Comparison of ENCODE assay signal across 1 cellular context in the genomic region with DNA sequence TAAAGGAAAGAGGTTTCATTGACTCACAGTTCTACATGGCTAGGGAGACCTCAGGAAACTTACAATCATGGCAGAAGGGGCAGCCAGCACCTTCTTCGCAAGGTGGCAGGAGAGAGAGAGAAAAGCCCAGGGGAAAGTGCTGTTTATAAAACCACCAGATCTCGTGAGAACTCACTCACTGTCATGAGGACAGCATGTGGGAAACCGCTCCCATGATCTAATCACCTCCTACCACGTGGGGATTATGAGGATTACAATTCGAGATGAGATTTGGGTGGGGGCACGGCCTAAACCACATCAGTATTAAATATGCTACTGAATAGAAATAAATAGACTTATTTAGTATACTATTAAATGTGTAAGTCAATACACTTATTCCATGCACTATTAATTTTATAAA.
A peak's percentile ranks its signal among the peaks of the same experiment; 100 is the strongest.
TF ChIP-seq lines count a peak whose summit lies in the region.

No MANE protein-coding gene starts in this region.

TF ChIP-seq in K562, 482 proteins besides CTCF, POLR2A, EP300 and RAD21 (continued from another document):
- TF ChIP-seq, protein P1, sequence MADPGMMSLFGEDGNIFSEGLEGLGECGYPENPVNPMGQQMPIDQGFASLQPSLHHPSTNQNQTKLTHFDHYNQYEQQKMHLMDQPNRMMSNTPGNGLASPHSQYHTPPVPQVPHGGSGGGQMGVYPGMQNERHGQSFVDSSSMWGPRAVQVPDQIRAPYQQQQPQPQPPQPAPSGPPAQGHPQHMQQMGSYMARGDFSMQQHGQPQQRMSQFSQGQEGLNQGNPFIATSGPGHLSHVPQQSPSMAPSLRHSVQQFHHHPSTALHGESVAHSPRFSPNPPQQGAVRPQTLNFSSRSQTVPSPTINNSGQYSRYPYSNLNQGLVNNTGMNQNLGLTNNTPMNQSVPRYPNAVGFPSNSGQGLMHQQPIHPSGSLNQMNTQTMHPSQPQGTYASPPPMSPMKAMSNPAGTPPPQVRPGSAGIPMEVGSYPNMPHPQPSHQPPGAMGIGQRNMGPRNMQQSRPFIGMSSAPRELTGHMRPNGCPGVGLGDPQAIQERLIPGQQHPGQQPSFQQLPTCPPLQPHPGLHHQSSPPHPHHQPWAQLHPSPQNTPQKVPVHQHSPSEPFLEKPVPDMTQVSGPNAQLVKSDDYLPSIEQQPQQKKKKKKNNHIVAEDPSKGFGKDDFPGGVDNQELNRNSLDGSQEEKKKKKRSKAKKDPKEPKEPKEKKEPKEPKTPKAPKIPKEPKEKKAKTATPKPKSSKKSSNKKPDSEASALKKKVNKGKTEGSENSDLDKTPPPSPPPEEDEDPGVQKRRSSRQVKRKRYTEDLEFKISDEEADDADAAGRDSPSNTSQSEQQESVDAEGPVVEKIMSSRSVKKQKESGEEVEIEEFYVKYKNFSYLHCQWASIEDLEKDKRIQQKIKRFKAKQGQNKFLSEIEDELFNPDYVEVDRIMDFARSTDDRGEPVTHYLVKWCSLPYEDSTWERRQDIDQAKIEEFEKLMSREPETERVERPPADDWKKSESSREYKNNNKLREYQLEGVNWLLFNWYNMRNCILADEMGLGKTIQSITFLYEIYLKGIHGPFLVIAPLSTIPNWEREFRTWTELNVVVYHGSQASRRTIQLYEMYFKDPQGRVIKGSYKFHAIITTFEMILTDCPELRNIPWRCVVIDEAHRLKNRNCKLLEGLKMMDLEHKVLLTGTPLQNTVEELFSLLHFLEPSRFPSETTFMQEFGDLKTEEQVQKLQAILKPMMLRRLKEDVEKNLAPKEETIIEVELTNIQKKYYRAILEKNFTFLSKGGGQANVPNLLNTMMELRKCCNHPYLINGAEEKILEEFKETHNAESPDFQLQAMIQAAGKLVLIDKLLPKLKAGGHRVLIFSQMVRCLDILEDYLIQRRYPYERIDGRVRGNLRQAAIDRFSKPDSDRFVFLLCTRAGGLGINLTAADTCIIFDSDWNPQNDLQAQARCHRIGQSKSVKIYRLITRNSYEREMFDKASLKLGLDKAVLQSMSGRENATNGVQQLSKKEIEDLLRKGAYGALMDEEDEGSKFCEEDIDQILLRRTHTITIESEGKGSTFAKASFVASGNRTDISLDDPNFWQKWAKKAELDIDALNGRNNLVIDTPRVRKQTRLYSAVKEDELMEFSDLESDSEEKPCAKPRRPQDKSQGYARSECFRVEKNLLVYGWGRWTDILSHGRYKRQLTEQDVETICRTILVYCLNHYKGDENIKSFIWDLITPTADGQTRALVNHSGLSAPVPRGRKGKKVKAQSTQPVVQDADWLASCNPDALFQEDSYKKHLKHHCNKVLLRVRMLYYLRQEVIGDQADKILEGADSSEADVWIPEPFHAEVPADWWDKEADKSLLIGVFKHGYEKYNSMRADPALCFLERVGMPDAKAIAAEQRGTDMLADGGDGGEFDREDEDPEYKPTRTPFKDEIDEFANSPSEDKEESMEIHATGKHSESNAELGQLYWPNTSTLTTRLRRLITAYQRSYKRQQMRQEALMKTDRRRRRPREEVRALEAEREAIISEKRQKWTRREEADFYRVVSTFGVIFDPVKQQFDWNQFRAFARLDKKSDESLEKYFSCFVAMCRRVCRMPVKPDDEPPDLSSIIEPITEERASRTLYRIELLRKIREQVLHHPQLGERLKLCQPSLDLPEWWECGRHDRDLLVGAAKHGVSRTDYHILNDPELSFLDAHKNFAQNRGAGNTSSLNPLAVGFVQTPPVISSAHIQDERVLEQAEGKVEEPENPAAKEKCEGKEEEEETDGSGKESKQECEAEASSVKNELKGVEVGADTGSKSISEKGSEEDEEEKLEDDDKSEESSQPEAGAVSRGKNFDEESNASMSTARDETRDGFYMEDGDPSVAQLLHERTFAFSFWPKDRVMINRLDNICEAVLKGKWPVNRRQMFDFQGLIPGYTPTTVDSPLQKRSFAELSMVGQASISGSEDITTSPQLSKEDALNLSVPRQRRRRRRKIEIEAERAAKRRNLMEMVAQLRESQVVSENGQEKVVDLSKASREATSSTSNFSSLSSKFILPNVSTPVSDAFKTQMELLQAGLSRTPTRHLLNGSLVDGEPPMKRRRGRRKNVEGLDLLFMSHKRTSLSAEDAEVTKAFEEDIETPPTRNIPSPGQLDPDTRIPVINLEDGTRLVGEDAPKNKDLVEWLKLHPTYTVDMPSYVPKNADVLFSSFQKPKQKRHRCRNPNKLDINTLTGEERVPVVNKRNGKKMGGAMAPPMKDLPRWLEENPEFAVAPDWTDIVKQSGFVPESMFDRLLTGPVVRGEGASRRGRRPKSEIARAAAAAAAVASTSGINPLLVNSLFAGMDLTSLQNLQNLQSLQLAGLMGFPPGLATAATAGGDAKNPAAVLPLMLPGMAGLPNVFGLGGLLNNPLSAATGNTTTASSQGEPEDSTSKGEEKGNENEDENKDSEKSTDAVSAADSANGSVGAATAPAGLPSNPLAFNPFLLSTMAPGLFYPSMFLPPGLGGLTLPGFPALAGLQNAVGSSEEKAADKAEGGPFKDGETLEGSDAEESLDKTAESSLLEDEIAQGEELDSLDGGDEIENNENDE (IDR thresholded peaks at IDR 0.05; ENCODE audit: low read depth, low read length) = no peak
- TF ChIP-seq ZSCAN29 (IDR thresholded peaks at IDR 0.05) = no peak
- TF ChIP-seq HCFC1 (IDR thresholded peaks at IDR 0.05; ENCODE audit: low read depth, low read length) = no peak
- no peak for TF ChIP-seq GABPB1 (CRISPR knock-in tag; IDR thresholded peaks at IDR 0.05)
- no peak for TF ChIP-seq ZFP36 (IDR thresholded peaks at IDR 0.05; ENCODE audit: low read depth, low read length, partially characterized antibody)
- TF ChIP-seq, protein P2, sequence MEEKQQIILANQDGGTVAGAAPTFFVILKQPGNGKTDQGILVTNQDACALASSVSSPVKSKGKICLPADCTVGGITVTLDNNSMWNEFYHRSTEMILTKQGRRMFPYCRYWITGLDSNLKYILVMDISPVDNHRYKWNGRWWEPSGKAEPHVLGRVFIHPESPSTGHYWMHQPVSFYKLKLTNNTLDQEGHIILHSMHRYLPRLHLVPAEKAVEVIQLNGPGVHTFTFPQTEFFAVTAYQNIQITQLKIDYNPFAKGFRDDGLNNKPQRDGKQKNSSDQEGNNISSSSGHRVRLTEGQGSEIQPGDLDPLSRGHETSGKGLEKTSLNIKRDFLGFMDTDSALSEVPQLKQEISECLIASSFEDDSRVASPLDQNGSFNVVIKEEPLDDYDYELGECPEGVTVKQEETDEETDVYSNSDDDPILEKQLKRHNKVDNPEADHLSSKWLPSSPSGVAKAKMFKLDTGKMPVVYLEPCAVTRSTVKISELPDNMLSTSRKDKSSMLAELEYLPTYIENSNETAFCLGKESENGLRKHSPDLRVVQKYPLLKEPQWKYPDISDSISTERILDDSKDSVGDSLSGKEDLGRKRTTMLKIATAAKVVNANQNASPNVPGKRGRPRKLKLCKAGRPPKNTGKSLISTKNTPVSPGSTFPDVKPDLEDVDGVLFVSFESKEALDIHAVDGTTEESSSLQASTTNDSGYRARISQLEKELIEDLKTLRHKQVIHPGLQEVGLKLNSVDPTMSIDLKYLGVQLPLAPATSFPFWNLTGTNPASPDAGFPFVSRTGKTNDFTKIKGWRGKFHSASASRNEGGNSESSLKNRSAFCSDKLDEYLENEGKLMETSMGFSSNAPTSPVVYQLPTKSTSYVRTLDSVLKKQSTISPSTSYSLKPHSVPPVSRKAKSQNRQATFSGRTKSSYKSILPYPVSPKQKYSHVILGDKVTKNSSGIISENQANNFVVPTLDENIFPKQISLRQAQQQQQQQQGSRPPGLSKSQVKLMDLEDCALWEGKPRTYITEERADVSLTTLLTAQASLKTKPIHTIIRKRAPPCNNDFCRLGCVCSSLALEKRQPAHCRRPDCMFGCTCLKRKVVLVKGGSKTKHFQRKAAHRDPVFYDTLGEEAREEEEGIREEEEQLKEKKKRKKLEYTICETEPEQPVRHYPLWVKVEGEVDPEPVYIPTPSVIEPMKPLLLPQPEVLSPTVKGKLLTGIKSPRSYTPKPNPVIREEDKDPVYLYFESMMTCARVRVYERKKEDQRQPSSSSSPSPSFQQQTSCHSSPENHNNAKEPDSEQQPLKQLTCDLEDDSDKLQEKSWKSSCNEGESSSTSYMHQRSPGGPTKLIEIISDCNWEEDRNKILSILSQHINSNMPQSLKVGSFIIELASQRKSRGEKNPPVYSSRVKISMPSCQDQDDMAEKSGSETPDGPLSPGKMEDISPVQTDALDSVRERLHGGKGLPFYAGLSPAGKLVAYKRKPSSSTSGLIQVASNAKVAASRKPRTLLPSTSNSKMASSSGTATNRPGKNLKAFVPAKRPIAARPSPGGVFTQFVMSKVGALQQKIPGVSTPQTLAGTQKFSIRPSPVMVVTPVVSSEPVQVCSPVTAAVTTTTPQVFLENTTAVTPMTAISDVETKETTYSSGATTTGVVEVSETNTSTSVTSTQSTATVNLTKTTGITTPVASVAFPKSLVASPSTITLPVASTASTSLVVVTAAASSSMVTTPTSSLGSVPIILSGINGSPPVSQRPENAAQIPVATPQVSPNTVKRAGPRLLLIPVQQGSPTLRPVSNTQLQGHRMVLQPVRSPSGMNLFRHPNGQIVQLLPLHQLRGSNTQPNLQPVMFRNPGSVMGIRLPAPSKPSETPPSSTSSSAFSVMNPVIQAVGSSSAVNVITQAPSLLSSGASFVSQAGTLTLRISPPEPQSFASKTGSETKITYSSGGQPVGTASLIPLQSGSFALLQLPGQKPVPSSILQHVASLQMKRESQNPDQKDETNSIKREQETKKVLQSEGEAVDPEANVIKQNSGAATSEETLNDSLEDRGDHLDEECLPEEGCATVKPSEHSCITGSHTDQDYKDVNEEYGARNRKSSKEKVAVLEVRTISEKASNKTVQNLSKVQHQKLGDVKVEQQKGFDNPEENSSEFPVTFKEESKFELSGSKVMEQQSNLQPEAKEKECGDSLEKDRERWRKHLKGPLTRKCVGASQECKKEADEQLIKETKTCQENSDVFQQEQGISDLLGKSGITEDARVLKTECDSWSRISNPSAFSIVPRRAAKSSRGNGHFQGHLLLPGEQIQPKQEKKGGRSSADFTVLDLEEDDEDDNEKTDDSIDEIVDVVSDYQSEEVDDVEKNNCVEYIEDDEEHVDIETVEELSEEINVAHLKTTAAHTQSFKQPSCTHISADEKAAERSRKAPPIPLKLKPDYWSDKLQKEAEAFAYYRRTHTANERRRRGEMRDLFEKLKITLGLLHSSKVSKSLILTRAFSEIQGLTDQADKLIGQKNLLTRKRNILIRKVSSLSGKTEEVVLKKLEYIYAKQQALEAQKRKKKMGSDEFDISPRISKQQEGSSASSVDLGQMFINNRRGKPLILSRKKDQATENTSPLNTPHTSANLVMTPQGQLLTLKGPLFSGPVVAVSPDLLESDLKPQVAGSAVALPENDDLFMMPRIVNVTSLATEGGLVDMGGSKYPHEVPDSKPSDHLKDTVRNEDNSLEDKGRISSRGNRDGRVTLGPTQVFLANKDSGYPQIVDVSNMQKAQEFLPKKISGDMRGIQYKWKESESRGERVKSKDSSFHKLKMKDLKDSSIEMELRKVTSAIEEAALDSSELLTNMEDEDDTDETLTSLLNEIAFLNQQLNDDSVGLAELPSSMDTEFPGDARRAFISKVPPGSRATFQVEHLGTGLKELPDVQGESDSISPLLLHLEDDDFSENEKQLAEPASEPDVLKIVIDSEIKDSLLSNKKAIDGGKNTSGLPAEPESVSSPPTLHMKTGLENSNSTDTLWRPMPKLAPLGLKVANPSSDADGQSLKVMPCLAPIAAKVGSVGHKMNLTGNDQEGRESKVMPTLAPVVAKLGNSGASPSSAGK (IDR thresholded peaks at IDR 0.05) = peak; percentile 50
- TF ChIP-seq L3MBTL2 (IDR thresholded peaks at IDR 0.05) = peak; percentile 49; the same call in 1 of the 2 replicates
- TF ChIP-seq, protein P3, sequence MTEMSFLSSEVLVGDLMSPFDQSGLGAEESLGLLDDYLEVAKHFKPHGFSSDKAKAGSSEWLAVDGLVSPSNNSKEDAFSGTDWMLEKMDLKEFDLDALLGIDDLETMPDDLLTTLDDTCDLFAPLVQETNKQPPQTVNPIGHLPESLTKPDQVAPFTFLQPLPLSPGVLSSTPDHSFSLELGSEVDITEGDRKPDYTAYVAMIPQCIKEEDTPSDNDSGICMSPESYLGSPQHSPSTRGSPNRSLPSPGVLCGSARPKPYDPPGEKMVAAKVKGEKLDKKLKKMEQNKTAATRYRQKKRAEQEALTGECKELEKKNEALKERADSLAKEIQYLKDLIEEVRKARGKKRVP (CRISPR knock-in tag; IDR thresholded peaks at IDR 0.05) = no peak
- no peak for TF ChIP-seq NFXL1 (CRISPR knock-in tag; IDR thresholded peaks at IDR 0.05)
- TF ChIP-seq, protein P4, sequence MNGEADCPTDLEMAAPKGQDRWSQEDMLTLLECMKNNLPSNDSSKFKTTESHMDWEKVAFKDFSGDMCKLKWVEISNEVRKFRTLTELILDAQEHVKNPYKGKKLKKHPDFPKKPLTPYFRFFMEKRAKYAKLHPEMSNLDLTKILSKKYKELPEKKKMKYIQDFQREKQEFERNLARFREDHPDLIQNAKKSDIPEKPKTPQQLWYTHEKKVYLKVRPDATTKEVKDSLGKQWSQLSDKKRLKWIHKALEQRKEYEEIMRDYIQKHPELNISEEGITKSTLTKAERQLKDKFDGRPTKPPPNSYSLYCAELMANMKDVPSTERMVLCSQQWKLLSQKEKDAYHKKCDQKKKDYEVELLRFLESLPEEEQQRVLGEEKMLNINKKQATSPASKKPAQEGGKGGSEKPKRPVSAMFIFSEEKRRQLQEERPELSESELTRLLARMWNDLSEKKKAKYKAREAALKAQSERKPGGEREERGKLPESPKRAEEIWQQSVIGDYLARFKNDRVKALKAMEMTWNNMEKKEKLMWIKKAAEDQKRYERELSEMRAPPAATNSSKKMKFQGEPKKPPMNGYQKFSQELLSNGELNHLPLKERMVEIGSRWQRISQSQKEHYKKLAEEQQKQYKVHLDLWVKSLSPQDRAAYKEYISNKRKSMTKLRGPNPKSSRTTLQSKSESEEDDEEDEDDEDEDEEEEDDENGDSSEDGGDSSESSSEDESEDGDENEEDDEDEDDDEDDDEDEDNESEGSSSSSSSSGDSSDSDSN (IDR thresholded peaks at IDR 0.05; ENCODE audit: borderline replicate concordance in 1 of 2, low read depth in 2 of 2, low read length in 2 of 2) = no peak
- no peak for TF ChIP-seq NELFE (IDR thresholded peaks at IDR 0.05; ENCODE audit: insufficient read depth, insufficient read length)
- no peak for TF ChIP-seq KDM4B (IDR thresholded peaks at IDR 0.05; ENCODE audit: borderline replicate concordance in 2 of 2, low read depth in 1 of 2)
- no peak for TF ChIP-seq TAF1 (IDR thresholded peaks at IDR 0.05; ENCODE audit: control insufficient read depth, extremely low read depth, insufficient read depth, low read length, severe bottlenecking)
- TF ChIP-seq TCF3 (CRISPR knock-in tag; IDR thresholded peaks at IDR 0.05) = no peak
